ENCODE assay signal across 1 cellular context in the genomic region with DNA sequence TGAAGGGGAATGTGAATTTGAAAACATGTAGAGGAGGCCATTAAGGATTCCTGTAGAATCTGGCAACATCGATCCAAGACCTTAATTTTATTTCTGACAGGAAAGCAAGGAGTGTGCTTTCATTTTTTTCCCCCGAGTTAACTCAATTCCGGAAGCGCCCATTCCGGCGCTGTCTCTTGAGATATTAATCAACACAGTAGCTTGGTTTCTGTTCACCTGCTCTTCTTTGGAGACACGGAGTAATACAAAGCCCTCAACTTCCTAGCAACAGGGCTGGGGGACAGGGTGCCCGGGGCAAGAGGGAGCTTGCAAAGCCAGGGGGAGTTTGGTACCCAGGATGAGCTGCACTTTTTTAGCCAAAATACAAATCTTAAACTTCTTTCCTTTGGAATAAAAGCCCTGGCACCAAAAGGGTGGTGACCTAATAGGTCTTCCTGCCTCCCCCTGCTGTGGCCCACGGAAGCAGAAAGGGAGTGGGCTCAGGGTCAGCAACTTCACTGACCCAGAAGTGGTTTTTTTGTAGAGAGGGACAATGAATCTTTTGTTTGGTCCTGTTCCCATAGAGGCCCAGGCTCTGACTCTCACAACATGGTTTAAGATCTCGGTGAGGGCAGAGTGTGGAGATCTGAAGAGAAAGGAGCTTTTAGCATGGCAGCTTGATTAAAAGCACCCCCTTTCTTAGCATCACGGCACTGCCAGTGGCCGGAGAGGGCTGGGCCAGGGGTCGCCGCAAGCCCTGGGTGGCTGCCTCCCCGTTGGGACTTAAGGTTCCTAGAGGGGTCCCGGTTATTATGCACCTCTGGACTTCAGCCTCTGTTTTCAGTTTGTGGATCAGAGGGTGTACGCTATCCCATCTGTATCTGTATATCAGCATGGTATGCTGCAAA.
A peak's percentile ranks its signal among the peaks of the same experiment; 100 is the strongest.
TF ChIP-seq lines count a peak whose summit lies in the region.

No MANE protein-coding gene starts in this region.

TF ChIP-seq in HepG2, 621 proteins besides CTCF, POLR2A, EP300 and RAD21 (continued from another document and continues in another):
- TF ChIP-seq THRA (CRISPR knock-in tag; IDR thresholded peaks at IDR 0.05; ENCODE audit: borderline replicate concordance) (0 out of 2 replicates have a peak, but pooled peaks have one; percentile 28), ZBTB8A (CRISPR knock-in tag; IDR thresholded peaks at IDR 0.05; ENCODE audit: borderline replicate concordance, low read depth) (no peak), KAT8 (CRISPR knock-in tag; IDR thresholded peaks at IDR 0.05) (0 out of 2 replicates have a peak, but pooled peaks have one; percentile 21), PPARG (CRISPR knock-in tag; conservative IDR thresholded peaks at IDR 0.05) (peak; percentile 64; the same call in 1 of the 2 replicates), ZNF547 (CRISPR knock-in tag; IDR thresholded peaks at IDR 0.05) (peak; percentile 58; the same call in 1 of the 2 replicates), ZNF292 (CRISPR knock-in tag; IDR thresholded peaks at IDR 0.05; ENCODE audit: borderline replicate concordance, low read depth) (peak; percentile 56; the same call in 1 of the 2 replicates), CCDC6 (CRISPR knock-in tag; IDR thresholded peaks at IDR 0.05) (peak; percentile 38; the same call in 1 of the 2 replicates), NCOA2 (CRISPR knock-in tag; IDR thresholded peaks at IDR 0.05) (peak; percentile 54), DBP (CRISPR knock-in tag; IDR thresholded peaks at IDR 0.05; ENCODE audit: not compliant biosample characterization) (no peak), IRF2 (CRISPR knock-in tag; IDR thresholded peaks at IDR 0.05) (peak; percentile 57; the same call in 1 of the 2 replicates), RXRB (CRISPR knock-in tag; IDR thresholded peaks at IDR 0.05; ENCODE audit: borderline replicate concordance) (peak; percentile 89), ZNF446 (CRISPR knock-in tag; IDR thresholded peaks at IDR 0.05) (peak; percentile 48; the same call in 1 of the 2 replicates), ATF1 (CRISPR knock-in tag; IDR thresholded peaks at IDR 0.05) (no peak), ZSCAN5A (CRISPR knock-in tag; IDR thresholded peaks at IDR 0.05; ENCODE audit: borderline replicate concordance) (no peak), ARNT2 (CRISPR knock-in tag; IDR thresholded peaks at IDR 0.05; ENCODE audit: low read depth) (peak; percentile 71; the same call in 1 of the 2 replicates), AHDC1 (CRISPR knock-in tag; IDR thresholded peaks at IDR 0.05; ENCODE audit: borderline replicate concordance) (peak; percentile 66; the same call in 1 of the 2 replicates), ZNF580 (CRISPR knock-in tag; IDR thresholded peaks at IDR 0.05; ENCODE audit: borderline replicate concordance, low read depth) (peak; percentile 50; the same call in 1 of the 2 replicates), GZF1 (CRISPR knock-in tag; IDR thresholded peaks at IDR 0.05) (no peak), ELF3 (CRISPR knock-in tag; IDR thresholded peaks at IDR 0.05) (peak; percentile 81; the same call in 1 of the 2 replicates), MYC (CRISPR knock-in tag; IDR thresholded peaks at IDR 0.05; ENCODE audit: borderline replicate concordance) (peak; percentile 12; the same call in 1 of the 2 replicates), HNF4A (CRISPR knock-in tag; IDR thresholded peaks at IDR 0.05) (peak; percentile 57; the same call in 1 of the 2 replicates), ZSCAN21 (CRISPR knock-in tag; IDR thresholded peaks at IDR 0.05; ENCODE audit: borderline replicate concordance) (no peak), ZFX (CRISPR knock-in tag; IDR thresholded peaks at IDR 0.05; ENCODE audit: low read depth) (peak; percentile 46; the same call in 1 of the 2 replicates), PHF20 (CRISPR knock-in tag; IDR thresholded peaks at IDR 0.05) (peak; percentile 22; the same call in 1 of the 2 replicates), ESRRA (CRISPR knock-in tag; IDR thresholded peaks at IDR 0.05; ENCODE audit: low read depth) (peak; percentile 39; the same call in 1 of the 2 replicates), RELA (CRISPR knock-in tag; IDR thresholded peaks at IDR 0.05) (no peak), SMC3 (IDR thresholded peaks at IDR 0.05; ENCODE audit: low read length) (0 out of 2 replicates have a peak, but pooled peaks have one; percentile 3), ZNF598 (CRISPR knock-in tag; IDR thresholded peaks at IDR 0.05; ENCODE audit: borderline replicate concordance) (0 out of 2 replicates have a peak, but pooled peaks have one; percentile 13), MYPOP (CRISPR knock-in tag; IDR thresholded peaks at IDR 0.05) (0 out of 2 replicates have a peak, but pooled peaks have one; percentile 17), ZNF83 (CRISPR knock-in tag; IDR thresholded peaks at IDR 0.05; ENCODE audit: borderline replicate concordance) (peak; percentile 67; the same call in 1 of the 2 replicates), ZNF768 (CRISPR knock-in tag; IDR thresholded peaks at IDR 0.05) (peak; percentile 17; the same call in 1 of the 2 replicates)
- TF ChIP-seq, protein P1, sequence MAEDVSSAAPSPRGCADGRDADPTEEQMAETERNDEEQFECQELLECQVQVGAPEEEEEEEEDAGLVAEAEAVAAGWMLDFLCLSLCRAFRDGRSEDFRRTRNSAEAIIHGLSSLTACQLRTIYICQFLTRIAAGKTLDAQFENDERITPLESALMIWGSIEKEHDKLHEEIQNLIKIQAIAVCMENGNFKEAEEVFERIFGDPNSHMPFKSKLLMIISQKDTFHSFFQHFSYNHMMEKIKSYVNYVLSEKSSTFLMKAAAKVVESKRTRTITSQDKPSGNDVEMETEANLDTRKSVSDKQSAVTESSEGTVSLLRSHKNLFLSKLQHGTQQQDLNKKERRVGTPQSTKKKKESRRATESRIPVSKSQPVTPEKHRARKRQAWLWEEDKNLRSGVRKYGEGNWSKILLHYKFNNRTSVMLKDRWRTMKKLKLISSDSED (CRISPR knock-in tag; IDR thresholded peaks at IDR 0.05) = no peak
- TF ChIP-seq, protein P2, sequence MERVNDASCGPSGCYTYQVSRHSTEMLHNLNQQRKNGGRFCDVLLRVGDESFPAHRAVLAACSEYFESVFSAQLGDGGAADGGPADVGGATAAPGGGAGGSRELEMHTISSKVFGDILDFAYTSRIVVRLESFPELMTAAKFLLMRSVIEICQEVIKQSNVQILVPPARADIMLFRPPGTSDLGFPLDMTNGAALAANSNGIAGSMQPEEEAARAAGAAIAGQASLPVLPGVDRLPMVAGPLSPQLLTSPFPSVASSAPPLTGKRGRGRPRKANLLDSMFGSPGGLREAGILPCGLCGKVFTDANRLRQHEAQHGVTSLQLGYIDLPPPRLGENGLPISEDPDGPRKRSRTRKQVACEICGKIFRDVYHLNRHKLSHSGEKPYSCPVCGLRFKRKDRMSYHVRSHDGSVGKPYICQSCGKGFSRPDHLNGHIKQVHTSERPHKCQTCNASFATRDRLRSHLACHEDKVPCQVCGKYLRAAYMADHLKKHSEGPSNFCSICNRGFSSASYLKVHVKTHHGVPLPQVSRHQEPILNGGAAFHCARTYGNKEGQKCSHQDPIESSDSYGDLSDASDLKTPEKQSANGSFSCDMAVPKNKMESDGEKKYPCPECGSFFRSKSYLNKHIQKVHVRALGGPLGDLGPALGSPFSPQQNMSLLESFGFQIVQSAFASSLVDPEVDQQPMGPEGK (CRISPR knock-in tag; IDR thresholded peaks at IDR 0.05) = peak; percentile 70; the same call in 1 of the 2 replicates
- TF ChIP-seq, protein P3, sequence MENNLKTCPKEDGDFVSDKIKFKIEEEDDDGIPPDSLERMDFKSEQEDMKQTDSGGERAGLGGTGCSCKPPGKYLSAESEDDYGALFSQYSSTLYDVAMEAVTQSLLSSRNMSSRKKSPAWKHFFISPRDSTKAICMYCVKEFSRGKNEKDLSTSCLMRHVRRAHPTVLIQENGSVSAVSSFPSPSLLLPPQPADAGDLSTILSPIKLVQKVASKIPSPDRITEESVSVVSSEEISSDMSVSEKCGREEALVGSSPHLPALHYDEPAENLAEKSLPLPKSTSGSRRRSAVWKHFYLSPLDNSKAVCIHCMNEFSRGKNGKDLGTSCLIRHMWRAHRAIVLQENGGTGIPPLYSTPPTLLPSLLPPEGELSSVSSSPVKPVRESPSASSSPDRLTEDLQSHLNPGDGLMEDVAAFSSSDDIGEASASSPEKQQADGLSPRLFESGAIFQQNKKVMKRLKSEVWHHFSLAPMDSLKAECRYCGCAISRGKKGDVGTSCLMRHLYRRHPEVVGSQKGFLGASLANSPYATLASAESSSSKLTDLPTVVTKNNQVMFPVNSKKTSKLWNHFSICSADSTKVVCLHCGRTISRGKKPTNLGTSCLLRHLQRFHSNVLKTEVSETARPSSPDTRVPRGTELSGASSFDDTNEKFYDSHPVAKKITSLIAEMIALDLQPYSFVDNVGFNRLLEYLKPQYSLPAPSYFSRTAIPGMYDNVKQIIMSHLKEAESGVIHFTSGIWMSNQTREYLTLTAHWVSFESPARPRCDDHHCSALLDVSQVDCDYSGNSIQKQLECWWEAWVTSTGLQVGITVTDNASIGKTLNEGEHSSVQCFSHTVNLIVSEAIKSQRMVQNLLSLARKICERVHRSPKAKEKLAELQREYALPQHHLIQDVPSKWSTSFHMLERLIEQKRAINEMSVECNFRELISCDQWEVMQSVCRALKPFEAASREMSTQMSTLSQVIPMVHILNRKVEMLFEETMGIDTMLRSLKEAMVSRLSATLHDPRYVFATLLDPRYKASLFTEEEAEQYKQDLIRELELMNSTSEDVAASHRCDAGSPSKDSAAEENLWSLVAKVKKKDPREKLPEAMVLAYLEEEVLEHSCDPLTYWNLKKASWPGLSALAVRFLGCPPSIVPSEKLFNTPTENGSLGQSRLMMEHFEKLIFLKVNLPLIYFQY (CRISPR knock-in tag; IDR thresholded peaks at IDR 0.05; ENCODE audit: borderline replicate concordance) = peak; percentile 80; the same call in 1 of the 2 replicates
